Comparison of ENCODE assay signal across 18 cellular contexts in the genomic region with DNA sequence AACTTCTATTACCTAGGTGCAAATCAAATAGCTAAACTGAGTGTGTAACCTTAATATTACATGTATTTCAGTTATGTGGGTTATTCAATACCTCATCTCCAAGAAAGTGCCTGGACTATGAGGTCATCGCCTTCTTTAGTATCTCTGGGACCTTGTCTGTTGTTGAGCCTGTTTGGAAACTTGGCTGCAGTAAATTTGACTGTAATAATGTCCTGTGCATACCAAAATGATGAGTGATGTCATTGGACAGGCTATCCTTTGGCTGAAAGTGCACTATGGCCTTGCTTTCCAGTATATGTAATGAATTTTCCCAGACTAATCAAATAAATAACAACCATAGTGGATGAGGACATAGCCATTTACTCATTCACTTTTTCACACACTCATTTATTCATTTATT.
A peak's percentile ranks its signal among the peaks of the same experiment; 100 is the strongest.
DNase-seq lines count a peak whose midpoint lies in the region; ATAC-seq lines count a peak whose summit lies in the region.
"Had no signal": no experiment of that assay in that cellular context is flagged by ENCODE, and none has a peak within 500 bp of the region (broad histone marks: within the 10 kb centered on the region; RNA-seq: fewer than 3 reads in every experiment).

No MANE protein-coding gene starts in this region.

- H3K9me3 Mint-ChIP-seq in activated CD8-positive, alpha-beta memory T cell treated with anti-CD3 and anti-CD28 coated beads, Interleukin-2, amount 10 ng/mL, durations not matched to agents 7 days and 5 days (ENCODE audit: low read depth), result no peaks in the 10 kb centered on the region
- H3K9me3 Mint-ChIP-seq: activated T-helper 1 cell treated with anti-CD3 and anti-CD28 coated beads, Interleukin-12 subunit alpha, Interleukin-12 subunit beta, Interleukin-2, Interleukin-4 antibody, amounts not matched to agents 30 ng/mL and 10 ng/mL and 1 ng/mL, durations not matched to agents 14 hours and 24 hours and 36 hours had no signal

- H3K9me3 ChIP-seq in adipocyte (ENCODE audit: control insufficient read depth, low read length), result no peaks in the 10 kb centered on the region
- H3K9me3 ChIP-seq: testis had no signal

- ATAC-seq in Right ventricle myocardium superior (ENCODE audit: poor library complexity), result peak; percentile 85
- no peak for ATAC-seq in activated CD8-positive, alpha-beta memory T cell treated with anti-CD3 and anti-CD28 coated beads, Interleukin-2, amount 10 ng/mL, durations not matched to agents 7 days and 5 days
- ATAC-seq in HG03175 (IDR thresholded peaks at IDR 0.05; ENCODE audit: unreplicated experiment), result no peak
- ATAC-seq: K562 had no signal

- H3K4me3 ChIP-seq in adipocyte (ENCODE audit: low read length), result no peak overlapping the region
- H3K4me3 ChIP-seq: K562, testis had no signal

- H3K4me3 Mint-ChIP-seq in activated CD8-positive, alpha-beta memory T cell treated with anti-CD3 and anti-CD28 coated beads, Interleukin-2, amount 10 ng/mL, durations not matched to agents 7 days and 5 days, result no peak overlapping the region
- H3K4me3 Mint-ChIP-seq: activated T-helper 1 cell treated with anti-CD3 and anti-CD28 coated beads, Interleukin-12 subunit alpha, Interleukin-12 subunit beta, Interleukin-2, Interleukin-4 antibody, amounts not matched to agents 30 ng/mL and 10 ng/mL and 1 ng/mL, durations not matched to agents 14 hours and 24 hours and 36 hours; brain had no signal

- CTCF ChIA-PET in activated CD8-positive, alpha-beta memory T cell treated with anti-CD3 and anti-CD28 coated beads, Interleukin-2, amount 10 ng/mL, durations not matched to agents 7 days and 5 days (lab: Charles Lee), result no interaction called here

- no peak overlapping the region for H3K9ac ChIP-seq in adipocyte (ENCODE audit: low read length)

- DNase-seq in Right ventricle myocardium superior, result no peak
- DNase-seq in cardiac septum (ENCODE audit: low spot score), result no peak
- DNase-seq in adipocyte (ENCODE audit: low read depth), result peak; percentile 32
- DNase-seq in glomerular visceral epithelial cell (ENCODE audit: extremely low spot score), result peak; percentile 93
- DNase-seq in stromal cell of bone marrow (ENCODE audit: low read depth), result peak; percentile 27
- DNase-seq in AML-193 (lab: John Stamatoyannopoulos, UW), result no peak
- DNase-seq in activated CD8-positive, alpha-beta memory T cell treated with anti-CD3 and anti-CD28 coated beads, Interleukin-2, amount 10 ng/mL, durations not matched to agents 7 days and 5 days, result no peak
- DNase-seq: activated CD4-positive, alpha-beta T cell treated with anti-CD3 and anti-CD28 coated beads, Interleukin-2, amount 50 U/mL, for 4 hours; DMS153; NCI-H1694 treated with DMSO at 0.1 percent for 48 hours; NCI-H69; nucleus accumbens; T1000; testis had no signal

- no peaks in the 10 kb centered on the region for H3K36me3 Mint-ChIP-seq in activated CD8-positive, alpha-beta memory T cell treated with anti-CD3 and anti-CD28 coated beads, Interleukin-2, amount 10 ng/mL, durations not matched to agents 7 days and 5 days

- H3K27me3 ChIP-seq in adipocyte (replicated peaks; ENCODE audit: control insufficient read depth, insufficient read depth, low read length), result no peaks in the 10 kb centered on the region
- H3K27me3 ChIP-seq: testis had no signal

- no peaks in the 10 kb centered on the region for H3K4me1 ChIP-seq in adipocyte (ENCODE audit: control insufficient read depth, insufficient read depth, low read length)
- H3K4me1 ChIP-seq: testis had no signal

- H3K27me3 Mint-ChIP-seq in activated CD8-positive, alpha-beta memory T cell treated with anti-CD3 and anti-CD28 coated beads, Interleukin-2, amount 10 ng/mL, durations not matched to agents 7 days and 5 days, result no peaks in the 10 kb centered on the region
- H3K27me3 Mint-ChIP-seq: brain had no signal

- H3K27ac Mint-ChIP-seq in activated CD8-positive, alpha-beta memory T cell treated with anti-CD3 and anti-CD28 coated beads, Interleukin-2, amount 10 ng/mL, durations not matched to agents 7 days and 5 days, result no peak overlapping the region
- H3K27ac Mint-ChIP-seq: activated T-helper 1 cell treated with anti-CD3 and anti-CD28 coated beads, Interleukin-12 subunit alpha, Interleukin-12 subunit beta, Interleukin-2, Interleukin-4 antibody, amounts not matched to agents 30 ng/mL and 10 ng/mL and 1 ng/mL, durations not matched to agents 14 hours and 24 hours and 36 hours; brain had no signal

- H3K4me1 Mint-ChIP-seq in activated CD8-positive, alpha-beta memory T cell treated with anti-CD3 and anti-CD28 coated beads, Interleukin-2, amount 10 ng/mL, durations not matched to agents 7 days and 5 days, result no peaks in the 10 kb centered on the region
- H3K4me1 Mint-ChIP-seq: brain had no signal

- H3K36me3 ChIP-seq in adipocyte (ENCODE audit: control insufficient read depth, insufficient read depth, low read length, severe bottlenecking), result no peaks in the 10 kb centered on the region

- intact Hi-C loops in Right ventricle myocardium superior (cut with DNase I) (no loop called here), cardiac septum (cut with DNase I) (no loop called here)

Comparison
In these comparisons a context has a peak if more than half of its experiments do, and no peak if none do; other contexts are left out.
1. DNase-seq: peak in adipocyte (single experiment), glomerular visceral epithelial cell (single experiment) and stromal cell of bone marrow (single experiment); none in Right ventricle myocardium superior (single experiment), cardiac septum (single experiment), AML-193 (0 of 2) and activated CD8-positive, alpha-beta memory T cell treated with anti-CD3 and anti-CD28 coated beads, Interleukin-2, amount 10 ng/mL, durations not matched to agents 7 days and 5 days (single experiment).